8 cellular contexts compared by ENCODE assay signal in the genomic region with DNA sequence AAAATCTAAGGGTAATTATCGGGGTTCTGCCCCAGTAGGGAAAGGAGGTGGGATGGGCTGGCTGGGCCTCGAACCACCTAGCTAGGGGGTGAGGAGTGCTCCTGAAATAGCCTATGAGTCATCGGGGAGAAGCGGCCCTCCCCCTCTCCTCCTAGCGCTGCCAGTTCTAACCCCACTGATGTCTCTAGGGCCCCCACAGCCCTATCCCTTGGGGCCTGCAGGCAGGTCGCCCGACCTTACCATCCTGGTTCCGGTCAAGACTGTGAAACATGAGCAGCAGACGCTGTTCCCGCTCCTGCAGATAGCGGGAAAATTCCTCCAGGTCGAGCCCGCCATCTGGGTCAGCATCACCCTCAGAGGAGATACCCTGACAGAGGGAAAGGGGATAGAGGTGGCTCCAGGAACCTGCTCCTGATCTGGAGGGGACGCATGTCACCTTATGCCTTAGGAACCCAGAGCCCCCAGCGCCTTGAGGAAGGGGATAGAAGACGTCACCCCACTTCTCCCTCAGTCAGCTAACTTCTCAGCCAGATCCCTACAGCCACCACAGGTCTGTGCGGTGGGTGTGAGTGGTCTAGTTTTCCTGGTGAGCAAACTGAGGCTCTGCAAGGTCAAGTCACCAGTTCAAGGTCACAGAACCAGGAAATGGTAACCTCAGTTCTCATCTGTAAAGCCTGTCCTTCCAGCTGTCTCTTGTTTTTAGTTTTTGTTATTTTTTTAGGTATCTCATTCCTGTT. TPM values are rescaled to one million over a fixed set of nuclear protein-coding genes. Genes with fewer than 3 reads are reported as not detected.
DNase-seq lines count a peak whose midpoint lies in the region; ATAC-seq and TF ChIP-seq lines count a peak whose summit lies in the region.

No MANE protein-coding gene starts in this region.

- ATAC-seq in WTC11 = no peak
- no peak for ATAC-seq in HG02642 (IDR thresholded peaks at IDR 0.05; ENCODE audit: poor library complexity, unreplicated experiment)

- H3K9me3 Mint-ChIP-seq in WTC11 (peaks cover 13% of the 10 kb centered on the region), immature natural killer cell (peaks cover 0 to 4% (median 2%) of the 10 kb centered on the region in 6 donors)

- H3K27me3 Mint-ChIP-seq in WTC11 (ENCODE audit: low read depth) = peaks cover 12% of the 10 kb centered on the region
- peaks cover 6 to 10% (median 6%) of the 10 kb centered on the region in 3 donors for H3K27me3 Mint-ChIP-seq in immature natural killer cell (ENCODE audit: low read depth in 3 of 3)

- POLR2A ChIA-PET in GM10248 (lab: Yijun Ruan, JAX) (no interaction called here), WTC11 (lab: Charles Lee) (interaction anchor here (1.6 kb wide), 1 partner anchor 18 kb away, joined by 7 read pairs; no protein-coding TSS in a partner anchor)

- H3K4me3 Mint-ChIP-seq in WTC11 (peak overlapping the region; percentile 89), immature natural killer cell (peak overlapping the region; percentile 78 to 86 (median 83))

- CTCF ChIA-PET in GM10248 (lab: Yijun Ruan, JAX) = interaction anchor here (0.8 to 1.2 kb wide), 3 partner anchors 24 to 405 kb away, joined by 3 to 6 read pairs (median 3); a partner anchor contains a TSS
- CTCF ChIA-PET in WTC11 (lab: Charles Lee) = interaction anchor here (1.9 kb wide), 1 partner anchor 33 kb away, joined by 4 read pairs; a partner anchor contains a TSS

- H3K36me3 Mint-ChIP-seq in WTC11 (peaks cover 31% of the 10 kb centered on the region), immature natural killer cell (peaks cover 11 to 16% (median 13%) of the 10 kb centered on the region in 3 donors)

- TF ChIP-seq CTCF in 22Rv1 (IDR thresholded peaks at IDR 0.05) (no peak), GM10248 (IDR thresholded peaks at IDR 0.05; ENCODE audit: control extremely low read depth, extremely low read depth, low read depth, missing control alignments) (no peak), WTC11 (IDR thresholded peaks at IDR 0.05) (no peak)

- peak; percentile 64 for DNase-seq in GM10248 (ENCODE audit: extremely low spot score)
- DNase-seq in WTC11 (ENCODE audit: low spot score) = no peak
- no peak for DNase-seq in immature natural killer cell
- no peak for DNase-seq in NCI-H82 treated with DMSO at 0.1 percent for 48 hours (lab: John Stamatoyannopoulos, UW; ENCODE audit: unreplicated experiment)
- DNase-seq in GF-D8 (lab: John Stamatoyannopoulos, UW) = no peak
- no peak for DNase-seq in putamen (ENCODE audit: low spot score)

- peaks cover 11% of the 10 kb centered on the region for H3K4me1 Mint-ChIP-seq in WTC11
- H3K4me1 Mint-ChIP-seq in immature natural killer cell = peaks cover 10 to 22% of the 10 kb centered on the region in 2 donors

- peak overlapping the region; percentile 75 for H3K27ac ChIP-seq in 22Rv1

- H3K27ac Mint-ChIP-seq in WTC11 (no peak overlapping the region), immature natural killer cell (peak overlapping the region in 4 of 6 donors; percentile 33 to 83 (median 67))

TF ChIP-seq in WTC11, 78 proteins besides CTCF, POLR2A, EP300 and RAD21 (continues in another document):
- TF ChIP-seq, protein P1, sequence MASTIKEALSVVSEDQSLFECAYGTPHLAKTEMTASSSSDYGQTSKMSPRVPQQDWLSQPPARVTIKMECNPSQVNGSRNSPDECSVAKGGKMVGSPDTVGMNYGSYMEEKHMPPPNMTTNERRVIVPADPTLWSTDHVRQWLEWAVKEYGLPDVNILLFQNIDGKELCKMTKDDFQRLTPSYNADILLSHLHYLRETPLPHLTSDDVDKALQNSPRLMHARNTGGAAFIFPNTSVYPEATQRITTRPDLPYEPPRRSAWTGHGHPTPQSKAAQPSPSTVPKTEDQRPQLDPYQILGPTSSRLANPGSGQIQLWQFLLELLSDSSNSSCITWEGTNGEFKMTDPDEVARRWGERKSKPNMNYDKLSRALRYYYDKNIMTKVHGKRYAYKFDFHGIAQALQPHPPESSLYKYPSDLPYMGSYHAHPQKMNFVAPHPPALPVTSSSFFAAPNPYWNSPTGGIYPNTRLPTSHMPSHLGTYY (CRISPR knock-in tag; IDR thresholded peaks at IDR 0.05) = no peak
- TF ChIP-seq, protein P2, sequence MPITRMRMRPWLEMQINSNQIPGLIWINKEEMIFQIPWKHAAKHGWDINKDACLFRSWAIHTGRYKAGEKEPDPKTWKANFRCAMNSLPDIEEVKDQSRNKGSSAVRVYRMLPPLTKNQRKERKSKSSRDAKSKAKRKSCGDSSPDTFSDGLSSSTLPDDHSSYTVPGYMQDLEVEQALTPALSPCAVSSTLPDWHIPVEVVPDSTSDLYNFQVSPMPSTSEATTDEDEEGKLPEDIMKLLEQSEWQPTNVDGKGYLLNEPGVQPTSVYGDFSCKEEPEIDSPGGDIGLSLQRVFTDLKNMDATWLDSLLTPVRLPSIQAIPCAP (CRISPR knock-in tag; IDR thresholded peaks at IDR 0.05) = no peak
- TF ChIP-seq, protein P3, sequence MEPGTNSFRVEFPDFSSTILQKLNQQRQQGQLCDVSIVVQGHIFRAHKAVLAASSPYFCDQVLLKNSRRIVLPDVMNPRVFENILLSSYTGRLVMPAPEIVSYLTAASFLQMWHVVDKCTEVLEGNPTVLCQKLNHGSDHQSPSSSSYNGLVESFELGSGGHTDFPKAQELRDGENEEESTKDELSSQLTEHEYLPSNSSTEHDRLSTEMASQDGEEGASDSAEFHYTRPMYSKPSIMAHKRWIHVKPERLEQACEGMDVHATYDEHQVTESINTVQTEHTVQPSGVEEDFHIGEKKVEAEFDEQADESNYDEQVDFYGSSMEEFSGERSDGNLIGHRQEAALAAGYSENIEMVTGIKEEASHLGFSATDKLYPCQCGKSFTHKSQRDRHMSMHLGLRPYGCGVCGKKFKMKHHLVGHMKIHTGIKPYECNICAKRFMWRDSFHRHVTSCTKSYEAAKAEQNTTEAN (CRISPR knock-in tag; IDR thresholded peaks at IDR 0.05) = no peak
- TF ChIP-seq KAT7 (CRISPR knock-in tag; IDR thresholded peaks at IDR 0.05; ENCODE audit: borderline replicate concordance) (no peak), CREB1 (CRISPR knock-in tag; IDR thresholded peaks at IDR 0.05) (no peak), NFATC4 (CRISPR knock-in tag; IDR thresholded peaks at IDR 0.05) (no peak), NR1H2 (CRISPR knock-in tag; IDR thresholded peaks at IDR 0.05) (no peak), ZBTB21 (CRISPR knock-in tag; IDR thresholded peaks at IDR 0.05; ENCODE audit: borderline replicate concordance) (no peak), NR2C2 (CRISPR knock-in tag; IDR thresholded peaks at IDR 0.05) (no peak), PRRX2 (CRISPR knock-in tag; IDR thresholded peaks at IDR 0.05) (no peak), ZNF671 (CRISPR knock-in tag; IDR thresholded peaks at IDR 0.05) (no peak)
- TF ChIP-seq, protein P4, sequence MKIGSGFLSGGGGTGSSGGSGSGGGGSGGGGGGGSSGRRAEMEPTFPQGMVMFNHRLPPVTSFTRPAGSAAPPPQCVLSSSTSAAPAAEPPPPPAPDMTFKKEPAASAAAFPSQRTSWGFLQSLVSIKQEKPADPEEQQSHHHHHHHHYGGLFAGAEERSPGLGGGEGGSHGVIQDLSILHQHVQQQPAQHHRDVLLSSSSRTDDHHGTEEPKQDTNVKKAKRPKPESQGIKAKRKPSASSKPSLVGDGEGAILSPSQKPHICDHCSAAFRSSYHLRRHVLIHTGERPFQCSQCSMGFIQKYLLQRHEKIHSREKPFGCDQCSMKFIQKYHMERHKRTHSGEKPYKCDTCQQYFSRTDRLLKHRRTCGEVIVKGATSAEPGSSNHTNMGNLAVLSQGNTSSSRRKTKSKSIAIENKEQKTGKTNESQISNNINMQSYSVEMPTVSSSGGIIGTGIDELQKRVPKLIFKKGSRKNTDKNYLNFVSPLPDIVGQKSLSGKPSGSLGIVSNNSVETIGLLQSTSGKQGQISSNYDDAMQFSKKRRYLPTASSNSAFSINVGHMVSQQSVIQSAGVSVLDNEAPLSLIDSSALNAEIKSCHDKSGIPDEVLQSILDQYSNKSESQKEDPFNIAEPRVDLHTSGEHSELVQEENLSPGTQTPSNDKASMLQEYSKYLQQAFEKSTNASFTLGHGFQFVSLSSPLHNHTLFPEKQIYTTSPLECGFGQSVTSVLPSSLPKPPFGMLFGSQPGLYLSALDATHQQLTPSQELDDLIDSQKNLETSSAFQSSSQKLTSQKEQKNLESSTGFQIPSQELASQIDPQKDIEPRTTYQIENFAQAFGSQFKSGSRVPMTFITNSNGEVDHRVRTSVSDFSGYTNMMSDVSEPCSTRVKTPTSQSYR (CRISPR knock-in tag; IDR thresholded peaks at IDR 0.05) = no peak
- TF ChIP-seq, protein P5, sequence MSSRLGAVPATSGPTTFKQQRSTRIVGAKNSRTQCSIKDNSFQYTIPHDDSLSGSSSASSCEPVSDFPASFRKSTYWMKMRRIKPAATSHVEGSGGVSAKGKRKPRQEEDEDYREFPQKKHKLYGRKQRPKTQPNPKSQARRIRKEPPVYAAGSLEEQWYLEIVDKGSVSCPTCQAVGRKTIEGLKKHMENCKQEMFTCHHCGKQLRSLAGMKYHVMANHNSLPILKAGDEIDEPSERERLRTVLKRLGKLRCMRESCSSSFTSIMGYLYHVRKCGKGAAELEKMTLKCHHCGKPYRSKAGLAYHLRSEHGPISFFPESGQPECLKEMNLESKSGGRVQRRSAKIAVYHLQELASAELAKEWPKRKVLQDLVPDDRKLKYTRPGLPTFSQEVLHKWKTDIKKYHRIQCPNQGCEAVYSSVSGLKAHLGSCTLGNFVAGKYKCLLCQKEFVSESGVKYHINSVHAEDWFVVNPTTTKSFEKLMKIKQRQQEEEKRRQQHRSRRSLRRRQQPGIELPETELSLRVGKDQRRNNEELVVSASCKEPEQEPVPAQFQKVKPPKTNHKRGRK (CRISPR knock-in tag; IDR thresholded peaks at IDR 0.05; ENCODE audit: borderline replicate concordance) = no peak

RNA-seq across cellular contexts. Expression of a gene that starts 1.5 kb away (rescaled TPM):
- total RNA-seq in WTC11 (2021) = 63.6 to 69.1 TPM (median 63.7 TPM) in 3 replicates
- 10 to 100 TPM in 1 of 3 donors, 1 to 10 TPM in 1, under 1 TPM in 1; 0.61 to 14.7 (median 4.1) TPM for polyA plus RNA-seq in immature natural killer cell

RNA-seq across cellular contexts. Expression of a gene that starts 5.9 kb away (rescaled TPM):
- 29.9 to 36.5 TPM (median 32.2 TPM) in 3 replicates for total RNA-seq in WTC11 (2021)
- under 1 TPM in 1 of 3 donors, not detected in 2; 0.39 TPM for polyA plus RNA-seq in immature natural killer cell

RNA-seq across cellular contexts. Expression of a gene that starts 23.5 kb away (rescaled TPM):
- total RNA-seq in WTC11 (2021) = 4.3 to 6.3 TPM (median 6.1 TPM) in 3 replicates
- polyA plus RNA-seq in immature natural killer cell = 100 to 1,000 TPM in 1 of 3 donors, 10 to 100 TPM in 2; 29.0 to 120 (median 32.9) TPM

RNA-seq across cellular contexts. Expression of a gene that starts 24.6 kb away (rescaled TPM):
- 0.18 to 0.35 TPM (median 0.21 TPM) in 3 replicates for total RNA-seq in WTC11 (2021)
- polyA plus RNA-seq in immature natural killer cell = not detected

RNA-seq across cellular contexts. Expression of a gene that starts 33.5 kb away (rescaled TPM):
- 528 to 572 TPM (median 549 TPM) in 3 replicates for total RNA-seq in WTC11 (2021)
- 10 to 100 TPM in 1 of 3 donors, 1 to 10 TPM in 2; 3.9 to 15.6 (median 9.8) TPM for polyA plus RNA-seq in immature natural killer cell
